Comparison of ENCODE assay signal across 19 cellular contexts in the genomic region with DNA sequence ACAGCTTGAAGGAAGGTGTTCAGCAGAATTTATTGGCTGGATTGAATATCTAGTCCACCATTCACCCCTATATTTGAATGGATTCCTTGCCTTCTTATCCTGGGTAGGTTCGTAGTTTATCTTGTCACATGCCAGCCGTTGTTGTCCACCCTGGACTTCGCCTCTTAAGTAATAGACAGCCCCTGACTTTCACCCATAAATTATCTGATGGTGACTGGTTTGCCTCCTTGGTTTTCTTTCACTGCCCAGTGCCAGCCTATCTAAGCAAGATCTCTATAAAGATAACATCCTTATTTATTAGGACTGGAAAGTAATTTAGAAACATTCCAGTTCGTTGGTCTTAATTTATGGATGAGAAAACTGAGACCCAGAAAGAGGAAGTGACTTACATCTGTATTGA.
"Had no signal": no experiment of that assay in that cellular context is flagged by ENCODE, and none has a peak within 500 bp of the region (broad histone marks: within the 10 kb centered on the region; RNA-seq: fewer than 3 reads in every experiment).

No MANE protein-coding gene starts in this region.

- H3K27me3 ChIP-seq: colonic mucosa, esophagus muscularis mucosa, gastroesophageal sphincter, pancreas, right atrium auricular region, tibial artery had no signal

- H3K27ac ChIP-seq: breast epithelium, colonic mucosa, esophagus muscularis mucosa, gastroesophageal sphincter, pancreas, psoas muscle, right atrium auricular region, tibial artery, WERI-Rb-1 had no signal

- H3K4me3 ChIP-seq: breast epithelium, colonic mucosa, esophagus muscularis mucosa, gastroesophageal sphincter, pancreas, psoas muscle, right atrium auricular region, tibial artery had no signal

- H3K4me1 ChIP-seq: breast epithelium, colonic mucosa, esophagus muscularis mucosa, gastroesophageal sphincter, pancreas, psoas muscle, right atrium auricular region, tibial artery had no signal

- DNase-seq: activated CD4-positive, alpha-beta T cell treated with anti-CD3 and anti-CD28 coated beads, Interleukin-2, amount 10 ng/mL, durations not matched to agents 7 days and 5 days; activated CD4-positive, CD25-positive, alpha-beta regulatory T cell treated with anti-CD3 and anti-CD28 coated beads, Interleukin-2, amount 50 U/mL, for 72 hours; activated CD8-positive, alpha-beta T cell treated with anti-CD3 and anti-CD28 coated beads, Interleukin-2, amount 10 ng/mL, durations not matched to agents 7 days and 5 days; activated gamma-delta T cell treated with Interleukin-2 at 50 U/mL for 16 hours; activated T-cell treated with anti-CD3 and anti-CD28 coated beads, Interleukin-2, amount 50 U/mL, for 1 hour; colonic mucosa; head of caudate nucleus; hypothalamus; pancreas; psoas muscle; stimulated activated CD4-positive, alpha-beta T cell treated with anti-CD3 and anti-CD28 coated beads, Interleukin-12 subunit alpha, Interleukin-12 subunit beta, amount 100 ng/mL, for 4 hours; stimulated activated naive CD8-positive, alpha-beta T cell treated with anti-CD3 and anti-CD28 coated beads, Interleukin-15, amount 100 ng/mL, for 72 hours; tibial artery; WERI-Rb-1 had no signal

- H3K9me3 ChIP-seq: breast epithelium, colonic mucosa, esophagus muscularis mucosa, gastroesophageal sphincter, pancreas, psoas muscle, right atrium auricular region, tibial artery had no signal

- ATAC-seq: activated CD8-positive, alpha-beta T cell treated with anti-CD3 and anti-CD28 coated beads, Interleukin-2, amount 10 ng/mL, durations not matched to agents 7 days and 5 days; activated naive CD4-positive, alpha-beta T cell treated with anti-CD3 and anti-CD28 coated beads, Interleukin-2, amount 50 U/mL, for 72 hours; gastroesophageal sphincter; pancreas; psoas muscle; stimulated activated naive CD8-positive, alpha-beta T cell treated with anti-CD3 and anti-CD28 coated beads, Interleukin-15, amount 100 ng/mL, for 72 hours had no signal

- H3K36me3 ChIP-seq: breast epithelium, colonic mucosa, esophagus muscularis mucosa, gastroesophageal sphincter, pancreas, right atrium auricular region, tibial artery, WERI-Rb-1 had no signal
